Comparison of ENCODE assay signal across 1 cellular context in genomic region chr22:37538590-37539357, GRCh38.
TF ChIP-seq lines count a peak whose summit lies in the region.

No MANE protein-coding gene starts in this region.

TF ChIP-seq in GM23338, 12 proteins besides CTCF, POLR2A, EP300 and RAD21 (continued from another document):
- TF ChIP-seq STAT1 (IDR thresholded peaks at IDR 0.05; ENCODE audit: unreplicated experiment) (no peak), ZNF331 (CRISPR knock-in tag; IDR thresholded peaks at IDR 0.05; ENCODE audit: low read depth) (no peak), REST (IDR thresholded peaks at IDR 0.05; ENCODE audit: unreplicated experiment) (no peak), NANOG (IDR thresholded peaks at IDR 0.05; ENCODE audit: borderline replicate concordance) (no peak), CREB1 (CRISPR knock-in tag; IDR thresholded peaks at IDR 0.05; ENCODE audit: low read depth) (no peak)
